22 cellular contexts compared by ENCODE assay signal in the genomic region with DNA sequence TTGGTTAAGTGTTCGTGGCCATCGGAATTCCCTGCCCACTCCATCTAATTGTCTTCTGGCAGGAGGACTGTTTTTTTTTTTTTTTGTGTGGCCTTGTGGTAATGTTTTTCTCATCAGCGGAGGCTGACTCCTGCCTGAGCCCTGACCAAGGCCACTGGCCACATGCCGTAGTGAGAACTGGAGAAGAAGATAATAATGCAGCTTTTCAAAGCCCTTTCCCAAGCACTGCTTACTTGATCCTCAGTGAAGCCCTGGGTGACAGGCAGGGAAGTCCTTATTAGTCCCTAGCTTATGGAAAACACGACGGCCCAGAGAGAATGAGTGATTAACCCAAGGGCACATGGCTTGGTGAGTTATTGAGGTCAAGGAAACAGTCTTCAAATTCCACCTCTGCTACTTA.
DNase-seq lines count a peak whose midpoint lies in the region; ATAC-seq and TF ChIP-seq lines count a peak whose summit lies in the region.
"Had no signal": no experiment of that assay in that cellular context is flagged by ENCODE, and none has a peak within 500 bp of the region (broad histone marks: within the 10 kb centered on the region; RNA-seq: fewer than 3 reads in every experiment).

No MANE protein-coding gene starts in this region.

- no peak for TF ChIP-seq EP300 in esophagus muscularis mucosa (IDR thresholded peaks at IDR 0.05)

- peak overlapping the region; percentile 16; the same call in 1 of the 2 replicates for H3K4me2 ChIP-seq in PC-3 (ENCODE audit: low read length)
- no peak overlapping the region for H3K4me2 ChIP-seq in parathyroid adenoma (ENCODE audit: low read length)
- H3K4me2 ChIP-seq: GM23338 had no signal

- H3F3A ChIP-seq in PC-3 (ENCODE audit: low read length, unreplicated experiment), result no peaks in the 10 kb centered on the region

- DNase-seq in AG09309 (ENCODE audit: low read depth) (peak; percentile 73), PC-3 (no peak), esophagus muscularis mucosa (ENCODE audit: extremely low spot score) (peak; percentile 50), LoVo (ENCODE audit: low spot score) (no peak), foreskin melanocyte (no peak), mucosa of descending colon (no peak)
- DNase-seq: activated B cell treated with CpG ODN at 0.5 μM for 24 hours; activated CD4-positive, alpha-beta memory T cell treated with anti-CD3 and anti-CD28 coated beads, Interleukin-2, amount 10 ng/mL, durations not matched to agents 7 days and 5 days; activated naive CD4-positive, alpha-beta T cell; amygdala; cerebellar nuclear complex; effector CD4-positive, alpha-beta T cell; erythroblast; NCI-H69; occipital lobe; right cardiac atrium; stimulated activated CD4-positive, alpha-beta T cell treated with anti-CD3 and anti-CD28 coated beads, Interleukin-15, amount 100 ng/mL, for 24 hours; stimulated activated CD8-positive, alpha-beta memory T cell treated with anti-CD3 and anti-CD28 coated beads, Interleukin-4, amount 100 ng/mL, for 48 hours had no signal

- no peak for TF ChIP-seq POLR2A in esophagus muscularis mucosa (IDR thresholded peaks at IDR 0.05; ENCODE audit: low read depth)

- no peak for ATAC-seq in PC-3
- no peak for ATAC-seq in HG03097 (IDR thresholded peaks at IDR 0.05; ENCODE audit: low FRiP score, unreplicated experiment)
- no peak for ATAC-seq in mucosa of descending colon
- ATAC-seq: GM23338, right cardiac atrium had no signal

- no peaks in the 10 kb centered on the region for H3K36me3 ChIP-seq in PC-3 (ENCODE audit: low read depth, low read length)
- no peaks in the 10 kb centered on the region for H3K36me3 ChIP-seq in esophagus muscularis mucosa
- no peaks in the 10 kb centered on the region for H3K36me3 ChIP-seq in parathyroid adenoma (ENCODE audit: control insufficient read depth, insufficient read depth, low read length)
- H3K36me3 ChIP-seq in mucosa of descending colon (ENCODE audit: low read depth), result no peaks in the 10 kb centered on the region
- H3K36me3 ChIP-seq: BLaER1 treated with 17β-estradiol and CSF1 and Interleukin-3, amounts not matched to agents 10 nM and 100 nM had no signal

- H2AFZ ChIP-seq in PC-3 (ENCODE audit: low read length) (no peak overlapping the region), parathyroid adenoma (no peak overlapping the region)
- H2AFZ ChIP-seq: GM23338 had no signal

- H3K4me3 ChIP-seq in AG09309 (ENCODE audit: control insufficient read depth, low read depth, low read length), result no peak overlapping the region
- no peak overlapping the region for H3K4me3 ChIP-seq in PC-3 (ENCODE audit: low read length)
- no peak overlapping the region for H3K4me3 ChIP-seq in esophagus muscularis mucosa
- no peak overlapping the region for H3K4me3 ChIP-seq in parathyroid adenoma (ENCODE audit: low read depth, low read length)
- no peak overlapping the region for H3K4me3 ChIP-seq in mucosa of descending colon
- H3K4me3 ChIP-seq: BLaER1 treated with 17β-estradiol and CSF1 and Interleukin-3, amounts not matched to agents 10 nM and 100 nM; GM23338 had no signal

- H3K9me3 ChIP-seq in PC-3 (ENCODE audit: low read length) (no peaks in the 10 kb centered on the region), esophagus muscularis mucosa (no peaks in the 10 kb centered on the region), parathyroid adenoma (ENCODE audit: control insufficient read depth, low read length) (no peaks in the 10 kb centered on the region), mucosa of descending colon (no peaks in the 10 kb centered on the region)
- H3K9me3 ChIP-seq: BLaER1 treated with 17β-estradiol and CSF1 and Interleukin-3, amounts not matched to agents 10 nM and 100 nM had no signal

- no peaks in the 10 kb centered on the region for H3K9me2 ChIP-seq in PC-3 (replicated peaks; ENCODE audit: low read length)

- CTCF ChIA-PET in PC-3 (lab: Charles Lee), result no interaction called here

- H3K27me3 ChIP-seq in PC-3 (ENCODE audit: low read length), result no peaks in the 10 kb centered on the region
- H3K27me3 ChIP-seq in esophagus muscularis mucosa, result no peaks in the 10 kb centered on the region
- H3K27me3 ChIP-seq in parathyroid adenoma (ENCODE audit: control insufficient read depth, insufficient read depth, low read length), result no peaks in the 10 kb centered on the region
- H3K27me3 ChIP-seq: BLaER1 treated with 17β-estradiol and CSF1 and Interleukin-3, amounts not matched to agents 10 nM and 100 nM had no signal

- H3K4me1 ChIP-seq in PC-3 (ENCODE audit: insufficient read depth, low read length), result peaks cover 54% of the 10 kb centered on the region
- H3K4me1 ChIP-seq in esophagus muscularis mucosa, result peaks cover 12 to 71% (median 58%) of the 10 kb centered on the region in 4 donors
- peaks cover 32% of the 10 kb centered on the region for H3K4me1 ChIP-seq in parathyroid adenoma
- no peaks in the 10 kb centered on the region for H3K4me1 ChIP-seq in mucosa of descending colon (ENCODE audit: low read depth)

- BruUV-seq in PC-3 (replicated peaks; lab: Mats Ljungman, UMichigan), result no TSS peak

- H3K27ac ChIP-seq in PC-3 (ENCODE audit: low read length) (peak overlapping the region; percentile 91), esophagus muscularis mucosa (replicated peaks in 1 of 4) (peak overlapping the region in 2 of 4 donors; percentile 15 to 52), parathyroid adenoma (peak overlapping the region; percentile 47)

- H3K9ac ChIP-seq in PC-3 (ENCODE audit: low read length) (peak overlapping the region; percentile 25; the same call in 1 of the 2 replicates), parathyroid adenoma (no peak overlapping the region)

- H3K79me2 ChIP-seq in PC-3 (ENCODE audit: low read length) (no peaks in the 10 kb centered on the region), parathyroid adenoma (no peaks in the 10 kb centered on the region)

- no peaks in the 10 kb centered on the region for H4K20me1 ChIP-seq in PC-3 (ENCODE audit: low read length)
- H4K20me1 ChIP-seq: BLaER1 treated with 17β-estradiol and CSF1 and Interleukin-3, amounts not matched to agents 10 nM and 100 nM had no signal

- 85% methylated on average over 6 of the region's 6 CpGs for WGBS in esophagus muscularis mucosa

- intact Hi-C loops in PC-3 (cut with micrococcal nuclease), result no loop called here
- intact Hi-C loops in esophagus muscularis mucosa (cut with DNase I), result loop anchor here (10.0 kb wide), 1 partner anchor 539 kb away; no protein-coding TSS in a partner anchor
- intact Hi-C loops in mucosa of descending colon (cut with DNase I, micrococcal nuclease), result no loop called here

- POLR2A ChIA-PET in PC-3 (lab: Charles Lee; ENCODE audit: unreplicated experiment), result interaction anchor here (0.7 kb wide), 1 partner anchor 14 kb away, joined by 3 read pairs; no protein-coding TSS in a partner anchor

- no peak for TF ChIP-seq CTCF in AG09309 (IDR thresholded peaks at IDR 0.05; ENCODE audit: control insufficient read depth, insufficient read depth, low read depth, low read length, missing control alignments)
- no peak for TF ChIP-seq CTCF in PC-3 (conservative IDR thresholded peaks at IDR 0.05; ENCODE audit: low read depth, low read length)
- TF ChIP-seq CTCF in esophagus muscularis mucosa (IDR thresholded peaks at IDR 0.05), result no peak
- TF ChIP-seq CTCF in parathyroid adenoma (IDR thresholded peaks at IDR 0.05), result no peak
- TF ChIP-seq CTCF in mucosa of descending colon (IDR thresholded peaks at IDR 0.05), result no peak

Comparison
In these comparisons a context has a peak if more than half of its experiments do, and no peak if none do; other contexts are left out.
1. DNase-seq: peak in AG09309 (single experiment) and esophagus muscularis mucosa (single experiment); none in PC-3 (single experiment), LoVo (single experiment), foreskin melanocyte (single experiment) and mucosa of descending colon (0 of 3).